27 cellular contexts compared by ENCODE assay signal in genomic region chr6:131876545-131876944, GRCh38.
"Had no signal": no experiment of that assay in that cellular context is flagged by ENCODE, and none has a peak within 500 bp of the region (broad histone marks: within the 10 kb centered on the region; RNA-seq: fewer than 3 reads in every experiment).

No MANE protein-coding gene starts in this region.

- H3K27ac ChIP-seq: colonic mucosa, coronary artery, dorsolateral prefrontal cortex, epithelial cell of prostate, esophagus muscularis mucosa, esophagus squamous epithelium, foreskin keratinocyte, gastrocnemius medialis, gastroesophageal sphincter, heart left ventricle, heart right ventricle had no signal

- ATAC-seq: effector memory CD8-positive, alpha-beta T cell; esophagus mucosa; foreskin keratinocyte; gastrocnemius medialis; gastroesophageal sphincter; heart left ventricle; heart right ventricle had no signal

- H3K9me3 ChIP-seq: colonic mucosa, esophagus muscularis mucosa, esophagus squamous epithelium, gastrocnemius medialis, gastroesophageal sphincter, heart left ventricle, heart right ventricle had no signal

- H3K36me3 ChIP-seq: colonic mucosa, esophagus squamous epithelium, gastrocnemius medialis had no signal

- H3K27me3 ChIP-seq: colonic mucosa, dorsolateral prefrontal cortex, esophagus muscularis mucosa, esophagus squamous epithelium, foreskin keratinocyte, gastrocnemius medialis, gastroesophageal sphincter, heart left ventricle, heart right ventricle had no signal

- FAIRE-seq: colon, endometrium, endothelial cell of umbilical vein had no signal

- DNase-seq: colonic mucosa; cortex of kidney; dermis blood vessel endothelial cell; dorsolateral prefrontal cortex; effector CD4-positive, alpha-beta T cell; effector CD8-positive, alpha-beta T cell; effector memory CD4-positive, alpha-beta T cell; effector memory CD8-positive, alpha-beta T cell; endodermal cell; erythroblast; esophagus squamous epithelium; foreskin fibroblast; foreskin keratinocyte; foreskin melanocyte; gastrocnemius medialis; glutamatergic neuron; head of caudate nucleus; heart left ventricle; heart right ventricle had no signal

- H3K4me1 ChIP-seq: colonic mucosa, esophagus muscularis mucosa, esophagus squamous epithelium, foreskin keratinocyte, gastrocnemius medialis, gastroesophageal sphincter, heart left ventricle, heart right ventricle had no signal

- H3K4me3 ChIP-seq: colonic mucosa, coronary artery, dorsolateral prefrontal cortex, esophagus muscularis mucosa, esophagus squamous epithelium, gastrocnemius medialis, gastroesophageal sphincter, heart left ventricle, heart right ventricle had no signal
